Comparison of ENCODE assay signal across 10 cellular contexts in genomic region chr11:27217948-27218410, GRCh38.
DNase-seq lines count a peak whose midpoint lies in the region; ATAC-seq and TF ChIP-seq lines count a peak whose summit lies in the region.
"Had no signal": no experiment of that assay in that cellular context is flagged by ENCODE, and none has a peak within 500 bp of the region (broad histone marks: within the 10 kb centered on the region; RNA-seq: fewer than 3 reads in every experiment).

No MANE protein-coding gene starts in this region.

- H3K4me1 Mint-ChIP-seq in chondrocyte (ENCODE audit: low read depth) (peaks cover 63% of the 10 kb centered on the region), nephron (peaks cover 64% of the 10 kb centered on the region)

- DNase-seq in AG09309 (ENCODE audit: low read depth) = peak; percentile 87
- peak; percentile 41 to 79 for DNase-seq in NCI-H446 (lab: John Stamatoyannopoulos, UW)
- DNase-seq in chondrocyte (ENCODE audit: low spot score) = no peak
- no peak for DNase-seq in GDM1 (lab: John Stamatoyannopoulos, UW)
- DNase-seq: activated CD4-positive, alpha-beta T cell treated with anti-CD3 and anti-CD28 coated beads, Interleukin-2, amount 50 U/mL, for 4 hours; CD8-positive, alpha-beta T cell had no signal

- no peaks in the 10 kb centered on the region for H3K9me3 Mint-ChIP-seq in chondrocyte (ENCODE audit: low read depth)
- peaks cover 4% of the 10 kb centered on the region for H3K9me3 Mint-ChIP-seq in nephron
- H3K9me3 Mint-ChIP-seq: CD8-positive, alpha-beta T cell had no signal

- ATAC-seq in HG03097 (IDR thresholded peaks at IDR 0.05; ENCODE audit: low FRiP score, unreplicated experiment) = no peak
- ATAC-seq in HG03039 (IDR thresholded peaks at IDR 0.05; ENCODE audit: unreplicated experiment) = no peak
- ATAC-seq in GM18519 (IDR thresholded peaks at IDR 0.05; ENCODE audit: low FRiP score, unreplicated experiment) = no peak
- ATAC-seq: CD8-positive, alpha-beta T cell had no signal

- H3K36me3 Mint-ChIP-seq in chondrocyte (ENCODE audit: low read depth) = no peaks in the 10 kb centered on the region
- H3K36me3 Mint-ChIP-seq in nephron (ENCODE audit: low read depth) = no peaks in the 10 kb centered on the region
- H3K36me3 Mint-ChIP-seq: CD8-positive, alpha-beta T cell had no signal

- H3K27ac Mint-ChIP-seq in chondrocyte (ENCODE audit: unreplicated experiment) = peak overlapping the region; percentile 85
- peak overlapping the region; percentile 89 to 97 (median 96) for H3K27ac Mint-ChIP-seq in nephron
- H3K27ac Mint-ChIP-seq: CD8-positive, alpha-beta T cell had no signal

- H3K4me3 ChIP-seq in AG09309 (ENCODE audit: control insufficient read depth, low read depth, low read length) = no peak overlapping the region

- H3K4me3 Mint-ChIP-seq in chondrocyte (ENCODE audit: unreplicated experiment) (peak overlapping the region; percentile 10), nephron (peak overlapping the region; percentile 71 to 80 (median 78))
- H3K4me3 Mint-ChIP-seq: CD8-positive, alpha-beta T cell had no signal

- H3K27me3 Mint-ChIP-seq in chondrocyte (ENCODE audit: low read depth) (no peaks in the 10 kb centered on the region), nephron (ENCODE audit: low read depth) (no peaks in the 10 kb centered on the region)

- TF ChIP-seq CTCF in AG09309 (IDR thresholded peaks at IDR 0.05; ENCODE audit: control insufficient read depth, insufficient read depth, low read depth, low read length, missing control alignments) = no peak
- no peak for TF ChIP-seq CTCF in chondrocyte (IDR thresholded peaks at IDR 0.05)
- TF ChIP-seq CTCF in nephron (IDR thresholded peaks at IDR 0.05; ENCODE audit: unreplicated experiment in 3 of 3) = no peak

Comparison
In these comparisons a context has a peak if more than half of its experiments do, and no peak if none do; other contexts are left out.
1. DNase-seq: peak in AG09309 (single experiment) and NCI-H446 (2 of 2); none in chondrocyte (single experiment) and GDM1 (single experiment).